21 cellular contexts compared by ENCODE assay signal in genomic region chr17:44106801-44107200, GRCh38.
"Had no signal": no experiment of that assay in that cellular context is flagged by ENCODE, and none has a peak within 500 bp of the region (broad histone marks: within the 10 kb centered on the region; RNA-seq: fewer than 3 reads in every experiment).

No MANE protein-coding gene starts in this region.

- H3K9me3 ChIP-seq: stomach, suprapubic skin had no signal

- H3K27me3 ChIP-seq: hepatocyte, stomach, suprapubic skin had no signal

- DNase-seq: activated CD4-positive, alpha-beta T cell treated with anti-CD3 and anti-CD28 coated beads for 1 hour; activated CD4-positive, alpha-beta T cell treated with anti-CD3 and anti-CD28 coated beads, Interleukin-2, amount 50 U/mL, for 1 hour; activated CD8-positive, alpha-beta T cell treated with anti-CD3 and anti-CD28 coated beads, Interleukin-2, amount 10 ng/mL, durations not matched to agents 7 days and 5 days; activated gamma-delta T cell; activated naive CD4-positive, alpha-beta T cell treated with anti-CD3 and anti-CD28 coated beads, Interleukin-2, amount 50 U/mL, for 16 hours; activated naive CD8-positive, alpha-beta T cell treated with anti-CD3 and anti-CD28 coated beads, Interleukin-2, amount 50 U/mL, for 24 hours; caudate nucleus; dermis blood vessel endothelial cell; effector memory CD4-positive, alpha-beta T cell; immature natural killer cell; naive B cell; posterior cingulate gyrus; stimulated activated CD4-positive, alpha-beta T cell treated with anti-CD3 and anti-CD28 coated beads, Interleukin-2, amount 100 ng/mL, for 24 hours; stomach; T-helper 9 cell had no signal

- ATAC-seq: activated CD8-positive, alpha-beta T cell treated with anti-CD3 and anti-CD28 coated beads, Interleukin-2, amount 10 ng/mL, durations not matched to agents 7 days and 5 days; activated naive CD8-positive, alpha-beta T cell treated with anti-CD3 and anti-CD28 coated beads, Interleukin-2, amount 50 U/mL, for 24 hours; left lobe of liver; stimulated activated memory B cell treated with anti-CD40 and anti-IgM and Interleukin-4, amounts not matched to agents 10 μg/mL and 1 μg/mL and 100 μg/mL, for 72 hours had no signal

- H3K4me3 ChIP-seq: hepatocyte, lung, skin epidermis, stomach, suprapubic skin had no signal

- H3K27ac ChIP-seq: hepatocyte, suprapubic skin had no signal

- H3K36me3 ChIP-seq: suprapubic skin had no signal
